19 cellular contexts compared by ENCODE assay signal in genomic region chr1:215243275-215244054, GRCh38.
DNase-seq lines count a peak whose midpoint lies in the region; ATAC-seq and TF ChIP-seq lines count a peak whose summit lies in the region.
"Had no signal": no experiment of that assay in that cellular context is flagged by ENCODE, and none has a peak within 500 bp of the region (broad histone marks: within the 10 kb centered on the region; RNA-seq: fewer than 3 reads in every experiment).

No MANE protein-coding gene starts in this region.

- no peak overlapping the region for H3K4me3 ChIP-seq in BE2C (ENCODE audit: low read depth, low read length)
- H3K4me3 ChIP-seq in prostate gland = no peak overlapping the region
- H3K4me3 ChIP-seq: BLaER1 treated with 17β-estradiol and CSF1 and Interleukin-3, amounts not matched to agents 10 nM and 100 nM; SJCRH30 had no signal

- peak; percentile 56 for ATAC-seq in SK-N-SH treated with all-trans-retinoic acid at 6 μM for 48 hours
- ATAC-seq: CD8-positive, alpha-beta T cell; Panc1 had no signal

- intact Hi-C loops in prostate gland (cut with DNase I) = no loop called here

- H3K27me3 ChIP-seq in BE2C (no peaks in the 10 kb centered on the region), prostate gland (replicated peaks; ENCODE audit: insufficient read depth) (no peaks in the 10 kb centered on the region)
- H3K27me3 ChIP-seq: BLaER1 treated with 17β-estradiol and CSF1 and Interleukin-3, amounts not matched to agents 10 nM and 100 nM had no signal

- no peak for TF ChIP-seq CTCF in BE2C (IDR thresholded peaks at IDR 0.05; ENCODE audit: low read depth, low read length)
- TF ChIP-seq CTCF in prostate gland (IDR thresholded peaks at IDR 0.05) = no peak

- no peak for TF ChIP-seq POLR2A in prostate gland (IDR thresholded peaks at IDR 0.05)

- 59% methylated on average over 4 of the region's 4 CpGs for WGBS in prostate gland

- DNase-seq in BE2C = peak; percentile 27
- DNase-seq in HT1080 (ENCODE audit: low read depth) = peak; percentile 4
- DNase-seq in islet precursor cell = peak; percentile 85
- no peak for DNase-seq in prostate gland (ENCODE audit: low spot score)
- DNase-seq in GF-D8 (lab: John Stamatoyannopoulos, UW) = no peak
- DNase-seq in NCI-H2107 treated with DMSO at 0.1 percent for 48 hours (lab: John Stamatoyannopoulos, UW; ENCODE audit: unreplicated experiment) = no peak
- DNase-seq: Calu3; CD8-positive, alpha-beta T cell; DMS79; H7; NCI-H1105 treated with DMSO at 0.1 percent for 48 hours; NCI-H187 treated with DMSO at 0.1 percent for 48 hours; NCI-H345; NCI-H526; SJCRH30; SW 1271 had no signal

- no peak overlapping the region for H3K27ac ChIP-seq in prostate gland
- H3K27ac ChIP-seq: BLaER1 treated with 17β-estradiol and CSF1 and Interleukin-3, amounts not matched to agents 10 nM and 100 nM; SJCRH30 had no signal

- H3K4me1 ChIP-seq in BE2C (no peaks in the 10 kb centered on the region), prostate gland (replicated peaks) (no peaks in the 10 kb centered on the region)
- H3K4me1 ChIP-seq: BLaER1 treated with 17β-estradiol and CSF1 and Interleukin-3, amounts not matched to agents 10 nM and 100 nM; SJCRH30 had no signal

- H3K9me3 ChIP-seq in BE2C (no peaks in the 10 kb centered on the region), prostate gland (no peaks in the 10 kb centered on the region)
- H3K9me3 ChIP-seq: BLaER1 treated with 17β-estradiol and CSF1 and Interleukin-3, amounts not matched to agents 10 nM and 100 nM; SJCRH30 had no signal

- H3K36me3 ChIP-seq in BE2C (no peaks in the 10 kb centered on the region), prostate gland (no peaks in the 10 kb centered on the region)
- H3K36me3 ChIP-seq: BLaER1 treated with 17β-estradiol and CSF1 and Interleukin-3, amounts not matched to agents 10 nM and 100 nM; SJCRH30 had no signal

TF ChIP-seq in SK-N-SH treated with all-trans-retinoic acid at 6 μM for 48 hours, 23 proteins besides CTCF, POLR2A, EP300 and RAD21:
- TF ChIP-seq GLIS3 (CRISPR knock-in tag; IDR thresholded peaks at IDR 0.05) = no peak
- TF ChIP-seq TOX (CRISPR knock-in tag; IDR thresholded peaks at IDR 0.05; ENCODE audit: borderline replicate concordance) = no peak
- TF ChIP-seq ZFP30 (CRISPR knock-in tag; IDR thresholded peaks at IDR 0.05) = no peak
- no peak for TF ChIP-seq ISL1 (CRISPR knock-in tag; IDR thresholded peaks at IDR 0.05)
- no peak for TF ChIP-seq ZNF8 (CRISPR knock-in tag; IDR thresholded peaks at IDR 0.05)
- no peak for TF ChIP-seq ZNF565 (CRISPR knock-in tag; conservative IDR thresholded peaks at IDR 0.05; ENCODE audit: low read depth)
- TF ChIP-seq, protein P1, sequence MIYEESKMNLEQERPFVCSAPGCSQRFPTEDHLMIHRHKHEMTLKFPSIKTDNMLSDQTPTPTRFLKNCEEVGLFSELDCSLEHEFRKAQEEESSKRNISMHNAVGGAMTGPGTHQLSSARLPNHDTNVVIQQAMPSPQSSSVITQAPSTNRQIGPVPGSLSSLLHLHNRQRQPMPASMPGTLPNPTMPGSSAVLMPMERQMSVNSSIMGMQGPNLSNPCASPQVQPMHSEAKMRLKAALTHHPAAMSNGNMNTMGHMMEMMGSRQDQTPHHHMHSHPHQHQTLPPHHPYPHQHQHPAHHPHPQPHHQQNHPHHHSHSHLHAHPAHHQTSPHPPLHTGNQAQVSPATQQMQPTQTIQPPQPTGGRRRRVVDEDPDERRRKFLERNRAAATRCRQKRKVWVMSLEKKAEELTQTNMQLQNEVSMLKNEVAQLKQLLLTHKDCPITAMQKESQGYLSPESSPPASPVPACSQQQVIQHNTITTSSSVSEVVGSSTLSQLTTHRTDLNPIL (CRISPR knock-in tag; IDR thresholded peaks at IDR 0.05; ENCODE audit: low read depth) = no peak
- no peak for TF ChIP-seq SNAI2 (CRISPR knock-in tag; IDR thresholded peaks at IDR 0.05)
- no peak for TF ChIP-seq ESRRG (CRISPR knock-in tag; IDR thresholded peaks at IDR 0.05)
- TF ChIP-seq, protein P2, sequence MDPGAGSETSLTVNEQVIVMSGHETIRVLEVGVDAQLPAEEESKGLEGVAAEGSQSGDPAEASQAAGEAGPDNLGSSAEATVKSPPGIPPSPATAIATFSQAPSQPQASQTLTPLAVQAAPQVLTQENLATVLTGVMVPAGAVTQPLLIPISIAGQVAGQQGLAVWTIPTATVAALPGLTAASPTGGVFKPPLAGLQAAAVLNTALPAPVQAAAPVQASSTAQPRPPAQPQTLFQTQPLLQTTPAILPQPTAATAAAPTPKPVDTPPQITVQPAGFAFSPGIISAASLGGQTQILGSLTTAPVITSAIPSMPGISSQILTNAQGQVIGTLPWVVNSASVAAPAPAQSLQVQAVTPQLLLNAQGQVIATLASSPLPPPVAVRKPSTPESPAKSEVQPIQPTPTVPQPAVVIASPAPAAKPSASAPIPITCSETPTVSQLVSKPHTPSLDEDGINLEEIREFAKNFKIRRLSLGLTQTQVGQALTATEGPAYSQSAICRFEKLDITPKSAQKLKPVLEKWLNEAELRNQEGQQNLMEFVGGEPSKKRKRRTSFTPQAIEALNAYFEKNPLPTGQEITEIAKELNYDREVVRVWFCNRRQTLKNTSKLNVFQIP (CRISPR knock-in tag; IDR thresholded peaks at IDR 0.05; ENCODE audit: borderline replicate concordance, low read depth) = no peak
- TF ChIP-seq OSR1 (CRISPR knock-in tag; IDR thresholded peaks at IDR 0.05) = no peak
- no peak for TF ChIP-seq BACH2 (CRISPR knock-in tag; IDR thresholded peaks at IDR 0.05; ENCODE audit: borderline replicate concordance)
- no peak for TF ChIP-seq ZFP3 (CRISPR knock-in tag; IDR thresholded peaks at IDR 0.05)
- TF ChIP-seq RARB (CRISPR knock-in tag; IDR thresholded peaks at IDR 0.05) = no peak
- no peak for TF ChIP-seq ZNF70 (CRISPR knock-in tag; IDR thresholded peaks at IDR 0.05)
- no peak for TF ChIP-seq TCF4 (CRISPR knock-in tag; IDR thresholded peaks at IDR 0.05; ENCODE audit: borderline replicate concordance)

Comparison
In these comparisons a context has a peak if more than half of its experiments do, and no peak if none do; other contexts are left out.
1. DNase-seq: peak in BE2C (single experiment), HT1080 (single experiment) and islet precursor cell (single experiment); none in prostate gland (single experiment), GF-D8 (single experiment) and NCI-H2107 treated with DMSO at 0.1 percent for 48 hours (single experiment).